ENCODE assay signal across 17 cellular contexts in genomic region chr3:99907959-99908544, GRCh38.
DNase-seq lines count a peak whose midpoint lies in the region; ATAC-seq, FAIRE-seq and TF ChIP-seq lines count a peak whose summit lies in the region.
"Had no signal": no experiment of that assay in that cellular context is flagged by ENCODE, and none has a peak within 500 bp of the region (broad histone marks: within the 10 kb centered on the region; RNA-seq: fewer than 3 reads in every experiment).

No MANE protein-coding gene starts in this region.

- H2AFZ ChIP-seq in PC-3 (ENCODE audit: low read length): no peak overlapping the region
- no peak overlapping the region for H2AFZ ChIP-seq in keratinocyte (ENCODE audit: control insufficient read depth, low read length)
- H2AFZ ChIP-seq: GM23338 had no signal

- peaks cover 8% of the 10 kb centered on the region for H3F3A ChIP-seq in PC-3 (ENCODE audit: low read length, unreplicated experiment)

- H3K4me1 ChIP-seq in PC-3 (ENCODE audit: insufficient read depth, low read length) (peaks cover 55% of the 10 kb centered on the region), keratinocyte (ENCODE audit: control insufficient read depth, extremely low read depth, insufficient read depth, low read length) (peaks cover 46% of the 10 kb centered on the region), skeletal muscle tissue (ENCODE audit: control insufficient read depth in 3 of 3, insufficient read depth in 3 of 3, low read length in 3 of 3) (peaks cover 11 to 13% (median 12%) of the 10 kb centered on the region in 3 donors)
- H3K4me1 ChIP-seq: Peyer's patch had no signal

- TF ChIP-seq CTCF in PC-3 (conservative IDR thresholded peaks at IDR 0.05; ENCODE audit: low read depth, low read length): no peak
- no peak for TF ChIP-seq CTCF in keratinocyte (optimal IDR thresholded peaks at IDR 0.05 in 1 of 3, IDR thresholded peaks at IDR 0.05 in 1 of 3, conservative IDR thresholded peaks at IDR 0.05 in 1 of 3; ENCODE audit: extremely low read depth in 1 of 3, insufficient read depth in 2 of 3, low read length in 3 of 3)
- no peak for TF ChIP-seq CTCF in GM10266 (IDR thresholded peaks at IDR 0.05; ENCODE audit: control insufficient read depth, insufficient read depth, low read depth, missing control alignments)

- no peaks in the 10 kb centered on the region for H3K9me2 ChIP-seq in PC-3 (replicated peaks; ENCODE audit: low read length)

- intact Hi-C loops in PC-3 (cut with micrococcal nuclease): no loop called here

- BruUV-seq in PC-3 (replicated peaks; lab: Mats Ljungman, UMichigan): no TSS peak

- CTCF ChIA-PET in PC-3 (lab: Charles Lee): no interaction called here

- H3K9ac ChIP-seq in PC-3 (ENCODE audit: low read length) (no peak overlapping the region), keratinocyte (ENCODE audit: control insufficient read depth, extremely low read depth, insufficient read depth, low read length) (no peak overlapping the region), skeletal muscle tissue (ENCODE audit: low read depth in 1 of 3, low read length in 3 of 3) (no peak overlapping the region)

- DNase-seq in GM19239 (ENCODE audit: insufficient read length, low spot score) (no peak), PC-3 (peak; percentile 7), keratinocyte (ENCODE audit: low read depth, low spot score) (no peak), GM10266 (ENCODE audit: extremely low spot score) (no peak)
- DNase-seq in activated CD8-positive, alpha-beta memory T cell treated with anti-CD3 and anti-CD28 coated beads for 24 hours: no peak
- DNase-seq: C1 segment of cervical spinal cord, DMS79 treated with DMSO at 0.1 percent for 48 hours, HCEC 1CT, NCI-H1105 treated with DMSO at 0.1 percent for 48 hours, NCI-H1694 treated with DMSO at 0.1 percent for 48 hours, NCI-H2107, NCI-H345, Peyer's patch, Right ventricle myocardium superior had no signal

- H3K79me2 ChIP-seq in PC-3 (ENCODE audit: low read length): peaks cover 74% of the 10 kb centered on the region
- H3K79me2 ChIP-seq in keratinocyte (ENCODE audit: control insufficient read depth, insufficient read depth, low read length): peaks cover 4% of the 10 kb centered on the region

- ATAC-seq in PC-3: no peak
- no peak for ATAC-seq in GM19351 (IDR thresholded peaks at IDR 0.05; ENCODE audit: unreplicated experiment)
- ATAC-seq: GM23338 had no signal

- H3K27ac ChIP-seq in PC-3 (ENCODE audit: low read length) (no peak overlapping the region), keratinocyte (ENCODE audit: control insufficient read depth, insufficient read depth, low read length) (no peak overlapping the region), skeletal muscle tissue (ENCODE audit: low read depth, low read length) (peak overlapping the region; percentile 58)
- H3K27ac ChIP-seq: Peyer's patch had no signal

- no peak overlapping the region for H3K4me2 ChIP-seq in PC-3 (ENCODE audit: low read length)
- H3K4me2 ChIP-seq in keratinocyte (ENCODE audit: control insufficient read depth, extremely low read depth, insufficient read depth, low read depth, low read length): no peak overlapping the region
- H3K4me2 ChIP-seq: GM23338 had no signal

- POLR2A ChIA-PET in PC-3 (lab: Charles Lee; ENCODE audit: unreplicated experiment): no interaction called here

- dilution Hi-C loops in keratinocyte (cut with MboI; ENCODE audit: extremely low pct_ligation_motif_present, low sequenced_read_pairs): no loop called here

- no peaks in the 10 kb centered on the region for H3K9me1 ChIP-seq in keratinocyte (ENCODE audit: control insufficient read depth, extremely low read depth, insufficient read depth, low read length)

- no peaks in the 10 kb centered on the region for H3K9me3 ChIP-seq in PC-3 (ENCODE audit: low read length)
- no peaks in the 10 kb centered on the region for H3K9me3 ChIP-seq in keratinocyte (ENCODE audit: control insufficient read depth, low read depth, low read length)
- H3K9me3 ChIP-seq in skeletal muscle tissue (ENCODE audit: control insufficient read depth in 3 of 3, low read length in 3 of 3): no peaks in the 10 kb centered on the region
- H3K9me3 ChIP-seq: Peyer's patch had no signal

- H3K36me3 ChIP-seq in PC-3 (ENCODE audit: low read depth, low read length) (no peaks in the 10 kb centered on the region), keratinocyte (ENCODE audit: control insufficient read depth in 2 of 2, extremely low read depth in 1 of 2, insufficient read depth in 2 of 2, low read length in 2 of 2) (no peaks in the 10 kb centered on the region), skeletal muscle tissue (ENCODE audit: control insufficient read depth in 3 of 3, insufficient read depth in 3 of 3, low read length in 3 of 3) (peaks cover 0 to 8% (median 3%) of the 10 kb centered on the region in 3 donors)
- H3K36me3 ChIP-seq: Peyer's patch had no signal

- H4K20me1 ChIP-seq in PC-3 (ENCODE audit: low read length) (no peaks in the 10 kb centered on the region), keratinocyte (ENCODE audit: control insufficient read depth, extremely low read depth, insufficient read depth, low read length) (no peaks in the 10 kb centered on the region)

- H3K4me3 ChIP-seq in PC-3 (ENCODE audit: low read length): no peak overlapping the region
- H3K4me3 ChIP-seq in keratinocyte (ENCODE audit: control insufficient read depth in 2 of 3, extremely low read depth in 1 of 3, insufficient read depth in 2 of 3, low read depth in 1 of 3, low read length in 3 of 3): no peak overlapping the region
- no peak overlapping the region for H3K4me3 ChIP-seq in skeletal muscle tissue (ENCODE audit: low read length in 3 of 3)
- H3K4me3 ChIP-seq: GM23338, Peyer's patch had no signal

- H3K27me3 ChIP-seq in PC-3 (ENCODE audit: low read length) (no peaks in the 10 kb centered on the region), keratinocyte (ENCODE audit: control insufficient read depth, extremely low read depth, insufficient read depth, low read length) (no peaks in the 10 kb centered on the region), skeletal muscle tissue (ENCODE audit: control insufficient read depth in 3 of 3, insufficient read depth in 3 of 3, low read length in 3 of 3) (no peaks in the 10 kb centered on the region)
- H3K27me3 ChIP-seq: Peyer's patch had no signal

- FAIRE-seq in GM19239 (lab: Jason Lieb, UNC) (peak; percentile 65), keratinocyte (lab: Jason Lieb, UNC) (peak; percentile 64)
